Comparison of ENCODE assay signal across 42 cellular contexts in genomic region chr13:94672400-94672799, GRCh38. TPM values are rescaled to one million over a fixed set of nuclear protein-coding genes. Genes with fewer than 3 reads are reported as not detected.
"Had no signal": no experiment of that assay in that cellular context is flagged by ENCODE, and none has a peak within 500 bp of the region (broad histone marks: within the 10 kb centered on the region; RNA-seq: fewer than 3 reads in every experiment).

No MANE protein-coding gene starts in this region.

- H3K4me3 ChIP-seq: adrenal gland, ascending aorta, body of pancreas, breast epithelium, cardiac muscle cell had no signal

- H3K4me1 ChIP-seq: adrenal gland, ascending aorta, body of pancreas, breast epithelium had no signal

- H3K9me3 Mint-ChIP-seq: activated naive CD4-positive, alpha-beta T cell treated with anti-CD3 and anti-CD28 coated beads, Interleukin-2, amount 10 ng/mL, durations not matched to agents 7 days and 5 days; activated naive CD8-positive, alpha-beta T cell treated with anti-CD3 and anti-CD28 coated beads, Interleukin-2, amount 10 ng/mL, durations not matched to agents 7 days and 5 days; central memory CD8-positive, alpha-beta T cell had no signal

- H3K36me3 Mint-ChIP-seq: activated naive CD4-positive, alpha-beta T cell treated with anti-CD3 and anti-CD28 coated beads, Interleukin-2, amount 10 ng/mL, durations not matched to agents 7 days and 5 days; activated naive CD8-positive, alpha-beta T cell; activated naive CD8-positive, alpha-beta T cell treated with anti-CD3 and anti-CD28 coated beads, Interleukin-2, amount 10 ng/mL, durations not matched to agents 7 days and 5 days; brain had no signal

- H3K27me3 Mint-ChIP-seq: activated naive CD4-positive, alpha-beta T cell treated with anti-CD3 and anti-CD28 coated beads, Interleukin-2, amount 50 U/mL, for 24 hours; activated naive CD8-positive, alpha-beta T cell had no signal

- ATAC-seq: activated naive CD8-positive, alpha-beta T cell treated with anti-CD3 and anti-CD28 coated beads, Interleukin-2, amount 50 U/mL, for 24 hours; activated T-cell treated with anti-CD3 and anti-CD28 coated beads, Interleukin-2, amount 50 U/mL, for 4 hours; activated T-helper 17 cell treated with anti-CD3 and anti-CD28 coated beads, Interleukin-2, amount 50 U/mL, for 72 hours; body of pancreas had no signal

- H3K27ac Mint-ChIP-seq: activated naive CD4-positive, alpha-beta T cell treated with anti-CD3 and anti-CD28 coated beads for 36 hours; activated naive CD4-positive, alpha-beta T cell treated with anti-CD3 and anti-CD28 coated beads, Interleukin-2, amount 10 ng/mL, durations not matched to agents 7 days and 5 days; activated naive CD4-positive, alpha-beta T cell treated with anti-CD3 and anti-CD28 coated beads, Interleukin-2, amount 50 U/mL, for 24 hours; activated naive CD4-positive, alpha-beta T cell treated with anti-CD3 and anti-CD28 coated beads, Interleukin-2, amount 50 U/mL, for 72 hours; activated naive CD8-positive, alpha-beta T cell; activated naive CD8-positive, alpha-beta T cell treated with anti-CD3 and anti-CD28 coated beads for 36 hours; activated naive CD8-positive, alpha-beta T cell treated with anti-CD3 and anti-CD28 coated beads, Interleukin-2, amount 10 ng/mL, durations not matched to agents 7 days and 5 days; activated naive CD8-positive, alpha-beta T cell treated with anti-CD3 and anti-CD28 coated beads, Interleukin-2, amount 50 U/mL, for 24 hours; activated T-cell treated with anti-CD3 and anti-CD28 coated beads, Interleukin-2, amount 50 U/mL, for 24 hours; activated T-cell treated with anti-CD3 and anti-CD28 coated beads, Interleukin-2, amount 50 U/mL, for 72 hours; activated T-helper 1 cell treated with anti-CD3 and anti-CD28 coated beads, Interleukin-12 subunit alpha, Interleukin-12 subunit beta, Interleukin-2, Interleukin-4 antibody, amounts not matched to agents 30 ng/mL and 10 ng/mL and 1 ng/mL, durations not matched to agents 14 hours and 24 hours and 36 hours; activated T-helper 17 cell treated with anti-CD3 and anti-CD28 coated beads, Interleukin-2, amount 50 U/mL, for 72 hours; activated T-helper 2 cell treated with anti-CD3 and anti-CD28 coated beads, Interferon-gamma antibody, Interleukin-2, Interleukin-4, amounts not matched to agents 10 μg/mL and 5 μg/mL and 100 μg/mL, durations not matched to agents 14 hours and 24 hours and 36 hours; brain had no signal

- H3K27ac ChIP-seq: adrenal gland, ascending aorta, body of pancreas, brain microvascular endothelial cell, breast epithelium, cardiac muscle cell had no signal

- H3K4me3 Mint-ChIP-seq: activated naive CD4-positive, alpha-beta T cell treated with anti-CD3 and anti-CD28 coated beads for 36 hours; activated naive CD4-positive, alpha-beta T cell treated with anti-CD3 and anti-CD28 coated beads, Interleukin-2, amount 10 ng/mL, durations not matched to agents 7 days and 5 days; activated naive CD4-positive, alpha-beta T cell treated with anti-CD3 and anti-CD28 coated beads, Interleukin-2, amount 50 U/mL, for 24 hours; activated naive CD8-positive, alpha-beta T cell; activated naive CD8-positive, alpha-beta T cell treated with anti-CD3 and anti-CD28 coated beads for 36 hours; activated naive CD8-positive, alpha-beta T cell treated with anti-CD3 and anti-CD28 coated beads, Interleukin-2, amount 10 ng/mL, durations not matched to agents 7 days and 5 days; activated naive CD8-positive, alpha-beta T cell treated with anti-CD3 and anti-CD28 coated beads, Interleukin-2, amount 50 U/mL, for 24 hours; activated T-cell treated with anti-CD3 and anti-CD28 coated beads, Interleukin-2, amount 50 U/mL, for 24 hours; activated T-cell treated with anti-CD3 and anti-CD28 coated beads, Interleukin-2, amount 50 U/mL, for 4 hours; activated T-cell treated with anti-CD3 and anti-CD28 coated beads, Interleukin-2, amount 50 U/mL, for 72 hours; activated T-helper 1 cell treated with anti-CD3 and anti-CD28 coated beads, Interleukin-12 subunit alpha, Interleukin-12 subunit beta, Interleukin-2, Interleukin-4 antibody, amounts not matched to agents 30 ng/mL and 10 ng/mL and 1 ng/mL, durations not matched to agents 14 hours and 24 hours and 36 hours; activated T-helper 17 cell treated with anti-CD3 and anti-CD28 coated beads, Interleukin-2, amount 50 U/mL, for 72 hours; brain; central memory CD8-positive, alpha-beta T cell had no signal

- H3K36me3 ChIP-seq: adrenal gland, ascending aorta, brain microvascular endothelial cell, breast epithelium, cardiac muscle cell had no signal

- H3K4me1 Mint-ChIP-seq: central memory CD8-positive, alpha-beta T cell had no signal

- DNase-seq: activated effector memory CD4-positive, alpha-beta T cell treated with anti-CD3 and anti-CD28 coated beads, Interleukin-2, amount 50 U/mL, for 16 hours; activated effector memory CD4-positive, alpha-beta T cell treated with Interleukin-2 at 50 U/mL for 16 hours; activated gamma-delta T cell; activated gamma-delta T cell treated with Interleukin-2 at 50 U/mL for 16 hours; activated naive CD4-positive, alpha-beta T cell; activated naive CD4-positive, alpha-beta T cell treated with anti-CD3 and anti-CD28 coated beads for 36 hours; activated naive CD4-positive, alpha-beta T cell treated with anti-CD3 and anti-CD28 coated beads, Interleukin-2, amount 10 ng/mL, durations not matched to agents 7 days and 5 days; activated naive CD4-positive, alpha-beta T cell treated with anti-CD3 and anti-CD28 coated beads, Interleukin-2, amount 50 U/mL, for 16 hours; activated naive CD4-positive, alpha-beta T cell treated with Interleukin-2 at 50 U/mL for 16 hours; activated naive CD8-positive, alpha-beta T cell treated with anti-CD3 and anti-CD28 coated beads for 36 hours; activated naive CD8-positive, alpha-beta T cell treated with anti-CD3 and anti-CD28 coated beads, Interleukin-2, amount 10 ng/mL, durations not matched to agents 7 days and 5 days; activated naive CD8-positive, alpha-beta T cell treated with anti-CD3 and anti-CD28 coated beads, Interleukin-2, amount 50 U/mL, for 24 hours; activated T-cell treated with anti-CD3 and anti-CD28 coated beads, Interleukin-2, amount 50 U/mL, for 1 hour; activated T-cell treated with anti-CD3 and anti-CD28 coated beads, Interleukin-2, amount 50 U/mL, for 24 hours; activated T-cell treated with anti-CD3 and anti-CD28 coated beads, Interleukin-2, amount 50 U/mL, for 4 hours; activated T-cell treated with anti-CD3 and anti-CD28 coated beads, Interleukin-2, amount 50 U/mL, for 48 hours; activated T-cell treated with anti-CD3 and anti-CD28 coated beads, Interleukin-2, amount 50 U/mL, for 72 hours; adrenal gland; amniotic stem cell; amygdala; anterior cingulate cortex; aorta; body of pancreas; brain microvascular endothelial cell; caudate nucleus; central memory CD4-positive, alpha-beta T cell; cerebellar nuclear complex had no signal

- H3K27me3 ChIP-seq: ascending aorta, body of pancreas, brain microvascular endothelial cell had no signal

- FAIRE-seq: astrocyte, bronchial epithelial cell had no signal

- H3K9me3 ChIP-seq: adrenal gland, ascending aorta, body of pancreas, breast epithelium had no signal

RNA-seq across cellular contexts. Expression of gene SOX21, which starts 39.9 kb away (rescaled TPM):
- total RNA-seq: activated naive CD4-positive, alpha-beta T cell treated with anti-CD3 and anti-CD28 coated beads for 36 hours; activated naive CD4-positive, alpha-beta T cell treated with anti-CD3 and anti-CD28 coated beads, Interleukin-2, amount 50 U/mL, for 72 hours; activated naive CD8-positive, alpha-beta T cell treated with anti-CD3 and anti-CD28 coated beads for 36 hours; activated naive CD8-positive, alpha-beta T cell treated with anti-CD3 and anti-CD28 coated beads, Interleukin-2, amount 10 ng/mL, durations not matched to agents 7 days and 5 days; activated T-cell treated with anti-CD3 and anti-CD28 coated beads, Interleukin-2, amount 50 U/mL, for 4 hours; activated T-cell treated with anti-CD3 and anti-CD28 coated beads, Interleukin-2, amount 50 U/mL, for 72 hours; activated T-helper 1 cell treated with anti-CD3 and anti-CD28 coated beads, Interleukin-12 subunit alpha, Interleukin-12 subunit beta, Interleukin-2, Interleukin-4 antibody, amounts not matched to agents 30 ng/mL and 10 ng/mL and 1 ng/mL, durations not matched to agents 14 hours and 24 hours and 36 hours; activated T-helper 17 cell treated with anti-CD3 and anti-CD28 coated beads, Interleukin-2, amount 50 U/mL, for 72 hours; adrenal gland; aorta; ascending aorta; breast epithelium; cardiac muscle cell; cardiac septum; chondrocyte had no signal
- polyA plus RNA-seq: adrenal gland, cardiac muscle cell had no signal
